In the genomic region with DNA sequence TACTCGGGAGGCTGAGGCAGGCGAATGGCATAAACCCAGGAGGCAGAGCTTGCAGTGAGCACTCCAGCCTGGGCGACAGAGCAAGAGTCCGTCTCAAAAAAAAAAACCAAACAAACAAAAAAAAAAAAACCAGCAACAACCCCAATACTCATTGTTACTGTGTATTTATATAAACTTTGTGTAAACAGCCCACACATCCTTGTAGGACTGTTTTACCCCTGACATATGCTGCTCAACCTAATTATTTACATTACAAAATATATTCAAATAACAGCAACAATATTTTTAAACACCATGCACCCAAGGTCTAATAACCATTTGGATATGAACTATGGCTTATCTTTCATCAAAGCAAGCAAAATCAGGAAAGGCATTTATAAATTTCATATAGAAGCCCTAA, we compare ENCODE assay signal across 27 cellular contexts.
"Had no signal": no experiment of that assay in that cellular context is flagged by ENCODE, and none has a peak within 500 bp of the region (broad histone marks: within the 10 kb centered on the region; RNA-seq: fewer than 3 reads in every experiment).

No MANE protein-coding gene starts in this region.

- H3K27ac Mint-ChIP-seq: stimulated activated naive CD8-positive, alpha-beta T cell treated with anti-CD3 and anti-CD28 coated beads, Interleukin-15, Interleukin-2, amounts not matched to agents 100 ng/mL and 50 ng/mL, for 24 hours had no signal

- DNase-seq: activated CD4-positive, alpha-beta T cell treated with anti-CD3 and anti-CD28 coated beads, Interleukin-2, amount 50 U/mL, for 1 hour; activated CD8-positive, alpha-beta memory T cell treated with anti-CD3 and anti-CD28 coated beads for 24 hours; activated CD8-positive, alpha-beta memory T cell treated with anti-CD3 and anti-CD28 coated beads, Interleukin-2, amount 50 U/mL, for 4 hours; activated effector memory CD4-positive, alpha-beta T cell treated with anti-CD3 and anti-CD28 coated beads, Interleukin-2, amount 50 U/mL, for 16 hours; activated naive CD4-positive, alpha-beta T cell treated with anti-CD3 and anti-CD28 coated beads, Interleukin-2, amount 10 ng/mL, durations not matched to agents 7 days and 5 days; activated T-cell treated with anti-CD3 and anti-CD28 coated beads, Interleukin-2, amount 50 U/mL, for 72 hours; adrenal gland; cerebellar nuclear complex; glutamatergic neuron; hippocampal formation; left lung; mammary epithelial cell; midbrain; ovary; stimulated activated CD4-positive, alpha-beta T cell treated with anti-CD3 and anti-CD28 coated beads, Interleukin-1b, Interleukin-23, amount 100 ng/mL, for 48 hours; SW 1271; tibial artery had no signal

- FAIRE-seq: bronchial epithelial cell, frontal cortex had no signal

- H3K27ac ChIP-seq: ascending aorta, coronary artery, esophagus muscularis mucosa, neutrophil, ovary, prostate gland, tibial artery, VCaP had no signal

- H3K4me3 Mint-ChIP-seq: nephron; stimulated activated naive CD8-positive, alpha-beta T cell treated with anti-CD3 and anti-CD28 coated beads, Interleukin-15, Interleukin-2, amounts not matched to agents 100 ng/mL and 50 ng/mL, for 24 hours had no signal

- H3K9me3 ChIP-seq: adrenal gland, ascending aorta, esophagus muscularis mucosa, left lung, neutrophil, ovary, prostate gland, tibial artery had no signal

- H3K4me1 ChIP-seq: ascending aorta, prostate gland had no signal

- H3K4me3 ChIP-seq: adrenal gland, ascending aorta, coronary artery, esophagus muscularis mucosa, left lung, ovary, prostate gland, tibial artery had no signal

- H3K27me3 ChIP-seq: adrenal gland, ascending aorta, esophagus muscularis mucosa, left lung, neutrophil, ovary, tibial artery had no signal

- H3K9me3 Mint-ChIP-seq: stimulated activated naive CD8-positive, alpha-beta T cell treated with anti-CD3 and anti-CD28 coated beads, Interleukin-15, Interleukin-2, amounts not matched to agents 100 ng/mL and 50 ng/mL, for 24 hours had no signal

- H3K36me3 ChIP-seq: adrenal gland, ascending aorta, esophagus muscularis mucosa, left lung, neutrophil, ovary, prostate gland, tibial artery had no signal
